Comparison of ENCODE assay signal across 18 cellular contexts in the genomic region with DNA sequence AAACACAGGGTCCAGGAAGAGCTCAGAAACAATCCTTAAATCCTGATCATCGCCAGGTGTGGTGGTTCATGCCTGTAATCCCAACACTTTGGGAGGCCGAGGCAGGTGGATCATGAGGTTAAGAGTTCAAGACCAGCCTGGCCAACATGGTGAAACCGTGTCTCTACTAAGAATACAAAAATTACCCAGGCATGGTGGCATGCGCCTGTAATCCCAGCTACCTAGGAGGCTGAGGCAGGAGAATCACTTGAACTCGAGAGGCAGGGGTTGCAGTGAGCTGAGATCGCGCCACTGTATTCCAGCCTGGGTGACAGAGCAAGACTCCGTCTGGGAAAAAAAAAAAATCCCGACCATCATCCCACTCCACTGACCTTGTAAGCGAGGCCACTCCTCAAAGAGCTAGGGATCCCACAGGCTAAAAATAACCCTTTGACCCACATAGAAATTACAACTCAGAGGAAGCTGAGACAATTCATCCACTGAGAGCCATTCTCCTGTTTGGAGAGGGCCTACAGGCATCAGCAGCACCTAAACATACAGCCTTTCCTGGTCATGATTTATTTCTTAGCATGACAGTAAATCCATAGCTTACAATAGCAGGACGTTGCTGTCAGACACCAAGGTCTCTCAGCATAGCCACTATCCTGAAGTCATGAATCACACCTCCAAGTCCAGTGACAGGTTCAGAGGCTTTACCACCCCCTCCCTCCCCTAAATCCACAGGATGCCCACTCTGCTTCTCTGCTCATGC.
DNase-seq lines count a peak whose midpoint lies in the region; ATAC-seq, FAIRE-seq and TF ChIP-seq lines count a peak whose summit lies in the region.
"Had no signal": no experiment of that assay in that cellular context is flagged by ENCODE, and none has a peak within 500 bp of the region (broad histone marks: within the 10 kb centered on the region; RNA-seq: fewer than 3 reads in every experiment).

No MANE protein-coding gene starts in this region.

- DNase-seq in WERI-Rb-1 (peak; percentile 64), kidney (no peak), T-helper 9 cell (no peak), nucleus accumbens (lab: John Stamatoyannopoulos, UW) (no peak)
- DNase-seq in stimulated activated naive CD8-positive, alpha-beta T cell treated with anti-CD3 and anti-CD28 coated beads, Interleukin-15, amount 100 ng/mL, for 72 hours: no peak
- DNase-seq: activated CD8-positive, alpha-beta memory T cell treated with anti-CD3 and anti-CD28 coated beads, Interleukin-2, amount 10 ng/mL, durations not matched to agents 7 days and 5 days; central memory CD4-positive, alpha-beta T cell; hypothalamus; KBM-7; lower lobe of right lung; NCI-H1105 treated with DMSO at 0.1 percent for 48 hours; pancreas had no signal

- TF ChIP-seq CTCF in HEK293 (tag by site-specific recombination; IDR thresholded peaks at IDR 0.05): no peak
- TF ChIP-seq CTCF in WERI-Rb-1 (IDR thresholded peaks at IDR 0.05; ENCODE audit: low read depth, low read length): no peak
- TF ChIP-seq CTCF in kidney (IDR thresholded peaks at IDR 0.05; ENCODE audit: borderline replicate concordance, extremely low read depth, insufficient read depth): no peak

- no peak for ATAC-seq in stimulated activated naive CD8-positive, alpha-beta T cell treated with anti-CD3 and anti-CD28 coated beads, Interleukin-15, amount 100 ng/mL, for 72 hours
- no peak for ATAC-seq in GM21786 (IDR thresholded peaks at IDR 0.05; ENCODE audit: unreplicated experiment)
- ATAC-seq: activated CD8-positive, alpha-beta memory T cell treated with anti-CD3 and anti-CD28 coated beads, Interleukin-2, amount 10 ng/mL, durations not matched to agents 7 days and 5 days had no signal

- POLR2A ChIA-PET in HEK293 (lab: Yijun Ruan, JAX): no interaction called here

- CTCF ChIA-PET in HEK293 (lab: Yijun Ruan, JAX): interaction anchor here (0.6 kb wide), 1 partner anchor 845 kb away, joined by 7 read pairs; no protein-coding TSS in a partner anchor

- H3K9ac ChIP-seq in kidney (ENCODE audit: low read length in 2 of 2) (peak overlapping the region in 1 of 2 donors; percentile 37), skeletal muscle tissue (ENCODE audit: low read depth in 1 of 3, low read length in 3 of 3) (peak overlapping the region in 1 of 3 donors; percentile 54)

- intact Hi-C loops in kidney (cut with DNase I): no loop called here

- H3K27ac ChIP-seq in HEK293 (ENCODE audit: extremely low read depth, low read depth, low read length) (no peak overlapping the region), WERI-Rb-1 (peak overlapping the region; percentile 52), kidney (ENCODE audit: low read depth in 2 of 2, low read length in 2 of 2) (peak overlapping the region; percentile 29 to 68), skeletal muscle tissue (ENCODE audit: low read depth, low read length) (peak overlapping the region; percentile 67)
- H3K27ac ChIP-seq: epithelial cell of prostate, lower lobe of right lung, VCaP had no signal

- no peaks in the 10 kb centered on the region for H3K9me3 Mint-ChIP-seq in stimulated activated naive CD8-positive, alpha-beta T cell treated with anti-CD3 and anti-CD28 coated beads, Interleukin-15, amount 100 ng/mL, for 72 hours
- H3K9me3 Mint-ChIP-seq: activated naive CD4-positive, alpha-beta T cell treated with anti-CD3 and anti-CD28 coated beads, Interleukin-2, amount 50 U/mL, for 24 hours had no signal

- H3K36me3 ChIP-seq in HEK293 (ENCODE audit: control insufficient read depth in 2 of 2, insufficient read depth in 1 of 2, low read length in 2 of 2) (no peaks in the 10 kb centered on the region), WERI-Rb-1 (no peaks in the 10 kb centered on the region), kidney (ENCODE audit: control insufficient read depth in 1 of 2, insufficient read depth in 2 of 2, low read length in 2 of 2) (no peaks in the 10 kb centered on the region), skeletal muscle tissue (ENCODE audit: control insufficient read depth in 3 of 3, insufficient read depth in 3 of 3, low read length in 3 of 3) (no peaks in the 10 kb centered on the region)
- H3K36me3 ChIP-seq: lower lobe of right lung, pancreas had no signal

- H3K4me1 ChIP-seq in HEK293 (ENCODE audit: control insufficient read depth, insufficient read depth, low read length) (peaks cover 12% of the 10 kb centered on the region), kidney (ENCODE audit: control insufficient read depth in 1 of 2, insufficient read depth in 1 of 2, low read depth in 1 of 2, low read length in 2 of 2) (peaks cover 8 to 33% of the 10 kb centered on the region in 2 donors), skeletal muscle tissue (ENCODE audit: control insufficient read depth in 3 of 3, insufficient read depth in 3 of 3, low read length in 3 of 3) (peaks cover 16 to 32% (median 30%) of the 10 kb centered on the region in 3 donors)

- H3K27me3 Mint-ChIP-seq in stimulated activated naive CD8-positive, alpha-beta T cell treated with anti-CD3 and anti-CD28 coated beads, Interleukin-15, amount 100 ng/mL, for 72 hours: no peaks in the 10 kb centered on the region
- H3K27me3 Mint-ChIP-seq: activated CD8-positive, alpha-beta memory T cell treated with anti-CD3 and anti-CD28 coated beads, Interleukin-2, amount 10 ng/mL, durations not matched to agents 7 days and 5 days; activated naive CD4-positive, alpha-beta T cell treated with anti-CD3 and anti-CD28 coated beads, Interleukin-2, amount 50 U/mL, for 24 hours had no signal

- H3K4me1 Mint-ChIP-seq in stimulated activated naive CD8-positive, alpha-beta T cell treated with anti-CD3 and anti-CD28 coated beads, Interleukin-15, amount 100 ng/mL, for 72 hours: peaks cover 13% of the 10 kb centered on the region

- no peak overlapping the region for H3K27ac Mint-ChIP-seq in stimulated activated naive CD8-positive, alpha-beta T cell treated with anti-CD3 and anti-CD28 coated beads, Interleukin-15, amount 100 ng/mL, for 72 hours
- H3K27ac Mint-ChIP-seq: activated CD8-positive, alpha-beta memory T cell treated with anti-CD3 and anti-CD28 coated beads, Interleukin-2, amount 10 ng/mL, durations not matched to agents 7 days and 5 days; activated naive CD4-positive, alpha-beta T cell treated with anti-CD3 and anti-CD28 coated beads, Interleukin-2, amount 50 U/mL, for 24 hours had no signal

- H3K27me3 ChIP-seq in WERI-Rb-1 (ENCODE audit: insufficient read depth, low read depth, severe bottlenecking): no peaks in the 10 kb centered on the region
- no peaks in the 10 kb centered on the region for H3K27me3 ChIP-seq in skeletal muscle tissue (ENCODE audit: control insufficient read depth in 3 of 3, insufficient read depth in 3 of 3, low read length in 3 of 3)
- H3K27me3 ChIP-seq: pancreas had no signal

- no peak overlapping the region for H3K4me3 Mint-ChIP-seq in stimulated activated naive CD8-positive, alpha-beta T cell treated with anti-CD3 and anti-CD28 coated beads, Interleukin-15, amount 100 ng/mL, for 72 hours
- H3K4me3 Mint-ChIP-seq: activated CD8-positive, alpha-beta memory T cell treated with anti-CD3 and anti-CD28 coated beads, Interleukin-2, amount 10 ng/mL, durations not matched to agents 7 days and 5 days; activated naive CD4-positive, alpha-beta T cell treated with anti-CD3 and anti-CD28 coated beads, Interleukin-2, amount 50 U/mL, for 24 hours had no signal

- H3K4me3 ChIP-seq in HEK293 (ENCODE audit: low read depth, low read length) (no peak overlapping the region), WERI-Rb-1 (ENCODE audit: low read depth, low read length) (no peak overlapping the region), kidney (ENCODE audit: low read length in 2 of 2) (no peak overlapping the region), skeletal muscle tissue (ENCODE audit: low read length in 3 of 3) (no peak overlapping the region)
- H3K4me3 ChIP-seq: lower lobe of right lung, pancreas had no signal

- FAIRE-seq in kidney (lab: Jason Lieb, UNC): no peak
- FAIRE-seq: pancreas had no signal

- no peaks in the 10 kb centered on the region for H3K9me3 ChIP-seq in HEK293 (ENCODE audit: control insufficient read depth, insufficient read depth, low read depth, low read length)
- no peaks in the 10 kb centered on the region for H3K9me3 ChIP-seq in WERI-Rb-1 (ENCODE audit: severe bottlenecking)
- H3K9me3 ChIP-seq in kidney (ENCODE audit: control insufficient read depth in 1 of 2, low read length in 2 of 2): no peaks in the 10 kb centered on the region
- H3K9me3 ChIP-seq in skeletal muscle tissue (ENCODE audit: control insufficient read depth in 3 of 3, low read length in 3 of 3): no peaks in the 10 kb centered on the region
- H3K9me3 ChIP-seq: lower lobe of right lung, pancreas had no signal

TF ChIP-seq in HEK293, 187 proteins besides CTCF, POLR2A, EP300 and RAD21 (continues in another document):
- peak; percentile 36; the same call in 1 of the 2 replicates for TF ChIP-seq IKZF3 (tag by site-specific recombination; IDR thresholded peaks at IDR 0.05)
- TF ChIP-seq ZNF398 (tag by site-specific recombination; IDR thresholded peaks at IDR 0.05): peak; percentile 40; the same call in 1 of the 2 replicates
- no peak for TF ChIP-seq ZNF610 (tag by site-specific recombination; IDR thresholded peaks at IDR 0.05; ENCODE audit: borderline replicate concordance)
- no peak for TF ChIP-seq ZNF792 (tag by site-specific recombination; IDR thresholded peaks at IDR 0.05)
- TF ChIP-seq SP7 (tag by site-specific recombination; IDR thresholded peaks at IDR 0.05): peak; percentile 94
- TF ChIP-seq ZNF473 (tag by site-specific recombination; IDR thresholded peaks at IDR 0.05): no peak
- TF ChIP-seq ZNF837 (tag by site-specific recombination; IDR thresholded peaks at IDR 0.05): no peak
- TF ChIP-seq MZF1 (tag by site-specific recombination; IDR thresholded peaks at IDR 0.05; ENCODE audit: borderline replicate concordance): no peak
